In the genomic region with DNA sequence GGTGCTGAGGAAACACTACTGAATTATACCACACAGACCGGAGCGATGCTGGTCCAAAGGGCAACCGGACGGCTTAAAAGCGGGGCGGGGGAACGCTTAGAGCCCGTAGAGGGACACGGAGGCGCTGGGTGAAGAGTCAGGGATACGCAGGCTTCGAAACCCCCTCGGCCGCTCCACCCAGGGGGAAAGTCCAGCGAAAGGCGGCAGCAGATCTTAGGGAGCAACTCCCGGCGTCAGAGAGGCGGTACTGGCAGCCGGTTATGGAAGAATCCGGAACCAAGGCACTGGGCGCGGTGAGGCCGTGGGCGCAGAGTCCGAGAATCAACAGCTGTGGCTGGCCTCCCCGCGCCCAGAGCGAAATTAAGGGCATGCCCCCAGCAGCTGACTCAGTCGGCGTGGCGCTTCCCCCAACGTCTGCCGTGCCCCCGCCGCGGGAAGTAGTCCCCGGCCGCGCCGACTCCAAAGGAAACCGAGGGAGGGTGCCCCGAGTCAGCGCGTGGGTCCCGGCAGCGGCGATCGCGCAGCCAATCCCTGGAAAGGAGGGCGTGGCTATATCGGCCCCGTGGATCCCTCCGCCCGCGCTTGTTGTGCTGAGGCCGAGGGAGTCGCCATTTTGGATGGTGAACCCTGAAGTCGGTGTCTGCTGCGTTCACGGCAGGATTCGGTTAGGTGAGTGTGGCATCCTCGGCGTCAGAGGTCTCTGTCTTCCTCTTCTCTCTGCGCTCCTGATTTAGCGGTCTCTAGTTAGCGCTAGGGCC, we compare ENCODE assay signal across 8 cellular contexts. TPM values are rescaled to one million over a fixed set of nuclear protein-coding genes. Genes with fewer than 3 reads are reported as not detected.
DNase-seq lines count a peak whose midpoint lies in the region; ATAC-seq and TF ChIP-seq lines count a peak whose summit lies in the region.

A gene (plus strand): TSS at position 611 of the 758 bp plus-strand sequence. CDS start 20,110 bp downstream, outside the sequence.

- TF ChIP-seq CTCF in chondrocyte (IDR thresholded peaks at IDR 0.05) = no peak

- H3K27me3 Mint-ChIP-seq in chondrocyte (ENCODE audit: low read depth) = no peaks in the 10 kb centered on the region

- H3K4me1 Mint-ChIP-seq in chondrocyte (ENCODE audit: low read depth) = peaks cover 27% of the 10 kb centered on the region

- H3K36me3 Mint-ChIP-seq in chondrocyte (ENCODE audit: low read depth) = no peaks in the 10 kb centered on the region

- H3K9me3 Mint-ChIP-seq in chondrocyte (ENCODE audit: low read depth) = no peaks in the 10 kb centered on the region

- H3K27ac Mint-ChIP-seq in chondrocyte (ENCODE audit: unreplicated experiment) = peak within 1 kb of the TSS; percentile 99

- ATAC-seq in GM19035 (IDR thresholded peaks at IDR 0.05; ENCODE audit: unreplicated experiment) (peak; percentile 78), HG03354 (IDR thresholded peaks at IDR 0.05; ENCODE audit: poor library complexity, severe bottlenecking, unreplicated experiment) (peak; percentile 83)

- peak; percentile 99 for DNase-seq in AG20443 (ENCODE audit: low spot score)
- peak; percentile 94 for DNase-seq in NCI-H510A (lab: John Stamatoyannopoulos, UW)
- peak; percentile 95 to 96 for DNase-seq in activated CD4-positive, alpha-beta T cell treated with anti-CD3 and anti-CD28 coated beads for 24 hours (ENCODE audit: low read depth in 2 of 2)
- DNase-seq in chondrocyte (ENCODE audit: low spot score) = peak; percentile 99
- peak; percentile 93 for DNase-seq in kidney glomerular epithelial cell (lab: John Stamatoyannopoulos, UW)
- peak; percentile 92 to 94 for DNase-seq in stimulated activated CD4-positive, alpha-beta T cell treated with anti-CD3 and anti-CD28 coated beads, Interleukin-1b, Interleukin-23, amount 100 ng/mL, for 1 hour (ENCODE audit: low read depth in 2 of 2)

- H3K4me3 Mint-ChIP-seq in chondrocyte (ENCODE audit: unreplicated experiment) = peak within 1 kb of the TSS; percentile 92

RNA-seq across cellular contexts. Expression of the gene that starts here (rescaled TPM):
- 172 to 174 TPM (median 172 TPM) in 3 replicates for total RNA-seq in chondrocyte

Comparison
In these comparisons a context has a peak if more than half of its experiments do, and no peak if none do; other contexts are left out.
1. Peak in every context shown above with its lines: DNase-seq and ATAC-seq.